24 cellular contexts compared by ENCODE assay signal in genomic region chr10:86646933-86647332, GRCh38. TPM values are rescaled to one million over a fixed set of nuclear protein-coding genes. Genes with fewer than 3 reads are reported as not detected.
"Had no signal": no experiment of that assay in that cellular context is flagged by ENCODE, and none has a peak within 500 bp of the region (broad histone marks: within the 10 kb centered on the region; RNA-seq: fewer than 3 reads in every experiment).

No MANE protein-coding gene starts in this region.

- H3K4me3 Mint-ChIP-seq: activated B cell treated with CpG ODN at 0.5 μM for 24 hours; activated CD4-positive, alpha-beta T cell treated with anti-CD3 and anti-CD28 coated beads for 36 hours; activated naive CD4-positive, alpha-beta T cell treated with anti-CD3 and anti-CD28 coated beads, Interleukin-2, amount 10 ng/mL, durations not matched to agents 7 days and 5 days; mesothelial cell of epicardium; natural killer cell; T-helper 17 cell had no signal

- ATAC-seq: activated CD4-positive, alpha-beta T cell treated with anti-CD3 and anti-CD28 coated beads for 36 hours; heart left ventricle; left lobe of liver; natural killer cell; T-helper 17 cell had no signal

- H3K27me3 Mint-ChIP-seq: activated CD4-positive, alpha-beta T cell treated with anti-CD3 and anti-CD28 coated beads for 36 hours had no signal

- H3K9me3 Mint-ChIP-seq: activated B cell treated with CpG ODN at 0.5 μM for 24 hours, mesothelial cell of epicardium, natural killer cell had no signal

- DNase-seq: activated B cell treated with CpG ODN at 0.5 μM for 24 hours; activated CD4-positive, alpha-beta T cell treated with anti-CD3 and anti-CD28 coated beads for 36 hours; activated CD4-positive, alpha-beta T cell treated with anti-CD3 and anti-CD28 coated beads, Interleukin-2, amount 50 U/mL, for 4 hours; activated effector memory CD4-positive, alpha-beta T cell treated with anti-CD3 and anti-CD28 coated beads, Interleukin-2, amount 50 U/mL, for 16 hours; activated T-cell treated with anti-CD3 and anti-CD28 coated beads for 4 hours; amygdala; cerebellar nuclear complex; cortex of kidney; heart left ventricle; natural killer cell; ovary; stimulated activated CD4-positive, alpha-beta T cell treated with anti-CD3 and anti-CD28 coated beads, Interleukin-4, amount 100 ng/mL, for 24 hours; stimulated activated naive CD4-positive, alpha-beta T cell treated with Interleukin-2 at 50 U/mL for 16 hours; T-helper 17 cell; thyroid gland had no signal

- H3K27ac Mint-ChIP-seq: activated B cell treated with CpG ODN at 0.5 μM for 24 hours; activated CD4-positive, alpha-beta T cell treated with anti-CD3 and anti-CD28 coated beads for 36 hours; activated naive CD4-positive, alpha-beta T cell treated with anti-CD3 and anti-CD28 coated beads, Interleukin-2, amount 10 ng/mL, durations not matched to agents 7 days and 5 days; mesothelial cell of epicardium; natural killer cell; T-helper 17 cell had no signal

- H3K36me3 Mint-ChIP-seq: activated naive CD4-positive, alpha-beta T cell treated with anti-CD3 and anti-CD28 coated beads, Interleukin-2, amount 10 ng/mL, durations not matched to agents 7 days and 5 days; mesothelial cell of epicardium; natural killer cell had no signal

RNA-seq across cellular contexts. Expression of gene OPN4, which starts 7.4 kb away (rescaled TPM):
- total RNA-seq: activated B cell treated with CpG ODN at 0.5 μM for 24 hours; activated CD4-positive, alpha-beta T cell treated with anti-CD3 and anti-CD28 coated beads for 36 hours; activated CD8-positive, alpha-beta memory T cell treated with anti-CD3 and anti-CD28 coated beads for 36 hours; fibroblast of villous mesenchyme; kidney epithelial cell; left lobe of liver; lung microvascular endothelial cell; mesothelial cell of epicardium; natural killer cell; ovary; prostate gland; T-helper 17 cell; urinary bladder had no signal

RNA-seq across cellular contexts. Expression of gene LDB3, which starts 21.4 kb away (rescaled TPM):
- total RNA-seq: activated B cell treated with CpG ODN at 0.5 μM for 24 hours, lung microvascular endothelial cell, T-helper 17 cell had no signal
